Comparison of ENCODE assay signal across 11 cellular contexts in the genomic region with DNA sequence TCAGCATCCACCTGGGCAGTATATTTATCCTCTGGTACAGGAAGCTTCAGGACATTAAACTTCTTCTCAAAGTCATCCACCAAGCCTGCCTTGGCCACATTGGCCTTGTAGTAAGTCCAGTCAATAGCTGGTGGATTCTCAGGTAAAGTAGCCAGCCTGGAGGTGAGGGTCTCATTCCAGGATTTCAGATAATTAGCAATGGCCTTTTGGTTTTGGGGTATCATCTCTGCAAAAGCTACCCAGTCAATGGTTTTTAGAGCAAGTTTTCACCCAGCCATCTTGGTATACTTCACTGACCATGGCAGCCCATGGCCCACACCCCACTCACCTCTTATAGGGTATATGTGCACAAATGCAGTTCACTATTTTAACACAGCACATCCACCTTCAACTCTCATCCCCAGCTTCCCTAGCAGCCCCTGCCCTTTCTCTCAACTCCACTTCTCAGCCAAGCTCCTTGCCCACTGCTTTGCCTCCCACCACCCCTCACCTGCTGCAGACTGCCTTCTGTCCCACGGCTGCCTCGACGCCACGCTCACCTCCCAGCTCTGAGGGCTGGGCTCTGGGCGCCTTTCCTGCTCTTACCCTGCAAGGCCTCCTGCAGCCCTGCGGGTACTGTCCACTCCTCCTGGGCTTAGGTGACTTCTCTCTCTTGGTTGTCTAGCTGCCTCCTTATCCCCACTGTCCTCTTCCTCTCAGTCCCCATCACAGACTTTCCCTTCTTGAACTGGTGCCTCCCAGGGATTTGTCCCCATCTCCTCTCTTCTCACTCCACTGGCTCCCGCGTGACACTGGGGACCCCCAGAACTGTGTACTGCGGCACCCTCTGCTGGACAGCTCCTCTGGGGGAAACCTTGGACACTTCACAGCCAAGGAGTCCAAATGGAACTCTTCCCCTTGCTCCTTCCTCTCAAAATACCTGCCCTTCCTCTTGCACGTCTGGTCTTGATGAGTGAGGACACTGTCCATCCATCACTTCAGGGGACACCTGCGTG. TPM values are rescaled to one million over a fixed set of nuclear protein-coding genes. Genes with fewer than 3 reads are reported as not detected.
A peak's percentile ranks its signal among the peaks of the same experiment; 100 is the strongest.
DNase-seq lines count a peak whose midpoint lies in the region; ATAC-seq and TF ChIP-seq lines count a peak whose summit lies in the region.
"Had no signal": no experiment of that assay in that cellular context is flagged by ENCODE, and none has a peak within 500 bp of the region (broad histone marks: within the 10 kb centered on the region; RNA-seq: fewer than 3 reads in every experiment).

No MANE protein-coding gene starts in this region.

- WGBS in SK-N-SH (ENCODE audit: low lambda C conversion rate) = 61% methylated on average over 11 of the region's 11 CpGs
- 58% methylated on average over 11 of the region's 11 CpGs for WGBS in prostate gland

- no peak for TF ChIP-seq EP300 in SK-N-SH (IDR thresholded peaks at IDR 0.05; ENCODE audit: borderline replicate concordance in 1 of 2, low read depth in 1 of 2, low read length in 1 of 2)

- H3F3A ChIP-seq in SK-N-SH (replicated peaks; ENCODE audit: insufficient read depth) = no peaks in the 10 kb centered on the region

- peak; percentile 70 for TF ChIP-seq RAD21 in SK-N-SH (IDR thresholded peaks at IDR 0.05; ENCODE audit: low read length)

- H3K27ac ChIP-seq in SK-N-SH (ENCODE audit: low read depth in 2 of 2, low read length in 1 of 2) (no peak overlapping the region), prostate gland (no peak overlapping the region)
- H3K27ac ChIP-seq: thoracic aorta had no signal

- peak; percentile 24 to 34 for ATAC-seq in left cardiac atrium
- no peak for ATAC-seq in HG03097 (IDR thresholded peaks at IDR 0.05; ENCODE audit: low FRiP score, unreplicated experiment)

- H3K9me3 ChIP-seq in SK-N-SH = no peaks in the 10 kb centered on the region
- H3K9me3 ChIP-seq in prostate gland = no peaks in the 10 kb centered on the region
- H3K9me3 ChIP-seq: thoracic aorta had no signal

- no peaks in the 10 kb centered on the region for H3K9me2 ChIP-seq in SK-N-SH

- H2AFZ ChIP-seq in SK-N-SH (ENCODE audit: low read depth) = no peak overlapping the region

- H3K27me3 ChIP-seq in SK-N-SH (ENCODE audit: insufficient read depth) = peaks cover 25% of the 10 kb centered on the region; the same call in 1 of the 2 replicates
- H3K27me3 ChIP-seq in prostate gland (replicated peaks; ENCODE audit: insufficient read depth) = no peaks in the 10 kb centered on the region

- POLR2A ChIA-PET in SK-N-SH (lab: Yijun Ruan, JAX) = no interaction called here

- no peaks in the 10 kb centered on the region for H3K79me2 ChIP-seq in SK-N-SH (ENCODE audit: insufficient read depth)

- CTCF ChIA-PET in SK-N-SH (lab: Yijun Ruan, JAX) = interaction anchor here (0.5 to 2.9 kb wide), 18 partner anchors 8 to 600 kb away, joined by 3 to 31 read pairs (median 4); no protein-coding TSS in a partner anchor

- H3K4me2 ChIP-seq in SK-N-SH = no peak overlapping the region

- TF ChIP-seq CTCF in AG09319 (IDR thresholded peaks at IDR 0.05; ENCODE audit: low read depth, low read length) (peak; percentile 38), GM12873 (IDR thresholded peaks at IDR 0.05; ENCODE audit: insufficient read depth, low read depth, low read length, missing control alignments) (peak; percentile 56), SK-N-SH (IDR thresholded peaks at IDR 0.05) (0 out of 2 replicates have a peak, but pooled peaks have one; percentile 19), prostate gland (IDR thresholded peaks at IDR 0.05) (no peak)

- DNase-seq in AG09319 (ENCODE audit: extremely low read depth, low read depth) (no peak), SK-N-SH (peak; percentile 59), left cardiac atrium (no peak), SKM-1 (lab: John Stamatoyannopoulos, UW; ENCODE audit: unreplicated experiment) (no peak), prostate gland (ENCODE audit: low spot score) (no peak), NCI-H1105 (lab: John Stamatoyannopoulos, UW) (no peak)
- DNase-seq: NCI-H510A treated with DMSO at 0.1 percent for 48 hours, right cardiac atrium had no signal

- no peaks in the 10 kb centered on the region for H4K20me1 ChIP-seq in SK-N-SH (ENCODE audit: insufficient read depth)

- H3K4me1 ChIP-seq in SK-N-SH (ENCODE audit: control insufficient read depth in 1 of 2, insufficient read depth in 2 of 2, low read depth in 1 of 2, low read length in 1 of 2) (no peaks in the 10 kb centered on the region), prostate gland (replicated peaks) (no peaks in the 10 kb centered on the region)

- H3K4me3 ChIP-seq in SK-N-SH (ENCODE audit: low read depth in 2 of 2, low read length in 1 of 2) = no peak overlapping the region
- no peak overlapping the region for H3K4me3 ChIP-seq in prostate gland
- H3K4me3 ChIP-seq: thoracic aorta had no signal

- intact Hi-C loops in left cardiac atrium (cut with DNase I) (no loop called here), prostate gland (cut with DNase I) (no loop called here)

- H3K36me3 ChIP-seq in SK-N-SH (replicated peaks in 1 of 2; ENCODE audit: control insufficient read depth in 1 of 2, insufficient read depth in 2 of 2, low read length in 1 of 2) (no peaks in the 10 kb centered on the region), prostate gland (no peaks in the 10 kb centered on the region)
- H3K36me3 ChIP-seq: thoracic aorta had no signal

- no peak for TF ChIP-seq POLR2A in prostate gland (IDR thresholded peaks at IDR 0.05)

- H3K9ac ChIP-seq in SK-N-SH = no peak overlapping the region

TF ChIP-seq in SK-N-SH, 30 proteins besides CTCF, POLR2A, EP300 and RAD21:
- no peak for TF ChIP-seq MEF2A (IDR thresholded peaks at IDR 0.05; ENCODE audit: borderline replicate concordance, low read depth)
- no peak for TF ChIP-seq TEAD4 (IDR thresholded peaks at IDR 0.05; ENCODE audit: borderline replicate concordance, insufficient read depth)
- TF ChIP-seq SMC3 (IDR thresholded peaks at IDR 0.05; ENCODE audit: low read depth, low read length) = peak; percentile 47; the same call in 1 of the 2 replicates
- TF ChIP-seq RFX5 (IDR thresholded peaks at IDR 0.05; ENCODE audit: low read length) = no peak
- TF ChIP-seq, protein P1, sequence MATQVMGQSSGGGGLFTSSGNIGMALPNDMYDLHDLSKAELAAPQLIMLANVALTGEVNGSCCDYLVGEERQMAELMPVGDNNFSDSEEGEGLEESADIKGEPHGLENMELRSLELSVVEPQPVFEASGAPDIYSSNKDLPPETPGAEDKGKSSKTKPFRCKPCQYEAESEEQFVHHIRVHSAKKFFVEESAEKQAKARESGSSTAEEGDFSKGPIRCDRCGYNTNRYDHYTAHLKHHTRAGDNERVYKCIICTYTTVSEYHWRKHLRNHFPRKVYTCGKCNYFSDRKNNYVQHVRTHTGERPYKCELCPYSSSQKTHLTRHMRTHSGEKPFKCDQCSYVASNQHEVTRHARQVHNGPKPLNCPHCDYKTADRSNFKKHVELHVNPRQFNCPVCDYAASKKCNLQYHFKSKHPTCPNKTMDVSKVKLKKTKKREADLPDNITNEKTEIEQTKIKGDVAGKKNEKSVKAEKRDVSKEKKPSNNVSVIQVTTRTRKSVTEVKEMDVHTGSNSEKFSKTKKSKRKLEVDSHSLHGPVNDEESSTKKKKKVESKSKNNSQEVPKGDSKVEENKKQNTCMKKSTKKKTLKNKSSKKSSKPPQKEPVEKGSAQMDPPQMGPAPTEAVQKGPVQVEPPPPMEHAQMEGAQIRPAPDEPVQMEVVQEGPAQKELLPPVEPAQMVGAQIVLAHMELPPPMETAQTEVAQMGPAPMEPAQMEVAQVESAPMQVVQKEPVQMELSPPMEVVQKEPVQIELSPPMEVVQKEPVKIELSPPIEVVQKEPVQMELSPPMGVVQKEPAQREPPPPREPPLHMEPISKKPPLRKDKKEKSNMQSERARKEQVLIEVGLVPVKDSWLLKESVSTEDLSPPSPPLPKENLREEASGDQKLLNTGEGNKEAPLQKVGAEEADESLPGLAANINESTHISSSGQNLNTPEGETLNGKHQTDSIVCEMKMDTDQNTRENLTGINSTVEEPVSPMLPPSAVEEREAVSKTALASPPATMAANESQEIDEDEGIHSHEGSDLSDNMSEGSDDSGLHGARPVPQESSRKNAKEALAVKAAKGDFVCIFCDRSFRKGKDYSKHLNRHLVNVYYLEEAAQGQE (IDR thresholded peaks at IDR 0.05; ENCODE audit: low read depth, low read length) = peak; percentile 81
- TF ChIP-seq, protein P2, sequence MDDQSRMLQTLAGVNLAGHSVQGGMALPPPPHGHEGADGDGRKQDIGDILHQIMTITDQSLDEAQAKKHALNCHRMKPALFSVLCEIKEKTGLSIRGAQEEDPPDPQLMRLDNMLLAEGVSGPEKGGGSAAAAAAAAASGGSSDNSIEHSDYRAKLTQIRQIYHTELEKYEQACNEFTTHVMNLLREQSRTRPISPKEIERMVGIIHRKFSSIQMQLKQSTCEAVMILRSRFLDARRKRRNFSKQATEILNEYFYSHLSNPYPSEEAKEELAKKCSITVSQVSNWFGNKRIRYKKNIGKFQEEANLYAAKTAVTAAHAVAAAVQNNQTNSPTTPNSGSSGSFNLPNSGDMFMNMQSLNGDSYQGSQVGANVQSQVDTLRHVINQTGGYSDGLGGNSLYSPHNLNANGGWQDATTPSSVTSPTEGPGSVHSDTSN (IDR thresholded peaks at IDR 0.05) = no peak
TF ChIP-seq in SK-N-SH: peak in this region for 2.

RNA-seq across cellular contexts. Expression of a gene that starts 1.7 kb away (rescaled TPM):
- polyA plus RNA-seq in SK-N-SH (2012; rRNA removed) = not detected in 2 replicates
- polyA plus RNA-seq in SK-N-SH (2012; cell fraction: cytosol; rRNA removed) = not detected in 2 replicates
- not detected in 2 replicates for polyA plus RNA-seq in SK-N-SH (2012; cell fraction: nucleus; rRNA removed)
- total RNA-seq in left cardiac atrium (not detected), prostate gland (10 to 100 TPM in 1 of 2 donors, 1 to 10 TPM in 1; 1.6 to 11.3 TPM)
- total RNA-seq: right cardiac atrium, thoracic aorta had no signal

RNA-seq across cellular contexts. Expression of a gene that starts 33.6 kb away (rescaled TPM):
- not detected in 2 replicates for polyA plus RNA-seq in SK-N-SH (2012; rRNA removed)
- polyA plus RNA-seq in SK-N-SH (2012; cell fraction: cytosol; rRNA removed) = not detected in 2 replicates
- polyA plus RNA-seq in SK-N-SH (2012; cell fraction: nucleus; rRNA removed) = not detected in 2 replicates
- not detected for total RNA-seq in left cardiac atrium
- total RNA-seq in prostate gland = 1 to 10 TPM in 1 of 2 donors, not detected in 1; 2.7 TPM
- total RNA-seq: right cardiac atrium, thoracic aorta had no signal
- polyA plus RNA-seq: right cardiac atrium had no signal

RNA-seq across cellular contexts. Expression of a gene that starts 47.6 kb away (rescaled TPM):
- polyA plus RNA-seq in SK-N-SH (2012; rRNA removed) = not detected in 2 replicates
- not detected in 2 replicates for polyA plus RNA-seq in SK-N-SH (2012; cell fraction: cytosol; rRNA removed)
- not detected in 2 replicates for polyA plus RNA-seq in SK-N-SH (2012; cell fraction: nucleus; rRNA removed)
- total RNA-seq in left cardiac atrium (1 to 10 TPM in 1 of 2 donors, under 1 TPM in 1; 0.68 to 2.3 TPM), prostate gland (1 to 10 TPM in 1 of 2 donors, not detected in 1; 1.4 TPM)
- total RNA-seq: right cardiac atrium, thoracic aorta had no signal
- polyA plus RNA-seq: right cardiac atrium had no signal

Comparison
In these comparisons a context has a peak if more than half of its experiments do, and no peak if none do; other contexts are left out.
1. CTCF ChIP-seq: peak in AG09319 (single experiment), GM12873 (single experiment) and SK-N-SH (single experiment); none in prostate gland (0 of 4).